Comparison of ENCODE assay signal across 1 cellular context in genomic region chr5:150763023-150763793, GRCh38.
A peak's percentile ranks its signal among the peaks of the same experiment; 100 is the strongest.
TF ChIP-seq lines count a peak whose summit lies in the region.

No MANE protein-coding gene starts in this region.

TF ChIP-seq in K562, 482 proteins besides CTCF, POLR2A, EP300 and RAD21 (continued from another document and continues in another):
- TF ChIP-seq HSF4 (CRISPR knock-in tag; IDR thresholded peaks at IDR 0.05; ENCODE audit: borderline replicate concordance) (no peak), PKNOX1 (IDR thresholded peaks at IDR 0.05) (peak; percentile 95), MCM3 (IDR thresholded peaks at IDR 0.05) (no peak), FOXM1 (IDR thresholded peaks at IDR 0.05; ENCODE audit: low read depth) (no peak), FOXM1 (CRISPR knock-in tag; IDR thresholded peaks at IDR 0.05; ENCODE audit: low read depth) (no peak), NR2C1 (IDR thresholded peaks at IDR 0.05) (no peak; the same call in 1 of the 2 replicates), NR2C1 (tag; IDR thresholded peaks at IDR 0.05) (no peak; the same call in none of the 2 replicates), STAT5A (IDR thresholded peaks at IDR 0.05; ENCODE audit: borderline replicate concordance, low read length) (no peak), CCNT2 (IDR thresholded peaks at IDR 0.05; ENCODE audit: borderline replicate concordance, extremely low read depth, insufficient read length, low read depth, low read length) (peak; percentile 37), LARP7 (IDR thresholded peaks at IDR 0.05) (no peak), JUNB (CRISPR knock-in tag; conservative IDR thresholded peaks at IDR 0.05) (no peak), CREB3L1 (IDR thresholded peaks at IDR 0.05; ENCODE audit: borderline replicate concordance, low read depth) (no peak), RBM34 (IDR thresholded peaks at IDR 0.05; ENCODE audit: borderline replicate concordance, insufficient read depth, low read length) (no peak), ZNF75A (CRISPR knock-in tag; IDR thresholded peaks at IDR 0.05) (peak; percentile 58; the same call in 1 of the 2 replicates), FOXK2 (conservative IDR thresholded peaks at IDR 0.05 in 1 of 2, IDR thresholded peaks at IDR 0.05 in 1 of 2; ENCODE audit: low read depth in 2 of 2) (peak; percentile 47 to 65; a peak in 3 of 4 replicates), NFE2 (IDR thresholded peaks at IDR 0.05; ENCODE audit: low read depth) (no peak), SREBF1 (IDR thresholded peaks at IDR 0.05; ENCODE audit: borderline replicate concordance, low read depth, low read length) (no peak), ZKSCAN3 (CRISPR knock-in tag; IDR thresholded peaks at IDR 0.05) (no peak), ZBTB43 (CRISPR knock-in tag; IDR thresholded peaks at IDR 0.05) (no peak), ASH1L (IDR thresholded peaks at IDR 0.05; ENCODE audit: borderline replicate concordance, low read depth, partially characterized antibody) (no peak), TAL1 (IDR thresholded peaks at IDR 0.05) (no peak), SMC3 (conservative IDR thresholded peaks at IDR 0.05; ENCODE audit: insufficient read depth, low read depth, low read length) (no peak), CHD2 (IDR thresholded peaks at IDR 0.05; ENCODE audit: low read depth, low read length) (no peak), NR3C1 (CRISPR knock-in tag; IDR thresholded peaks at IDR 0.05) (no peak), TARDBP (IDR thresholded peaks at IDR 0.05) (no peak), ZFP36 (IDR thresholded peaks at IDR 0.05; ENCODE audit: low read depth, low read length, partially characterized antibody) (no peak), CSDE1 (IDR thresholded peaks at IDR 0.05) (no peak), MEF2A (IDR thresholded peaks at IDR 0.05; ENCODE audit: control insufficient read depth, low read depth, low read length) (no peak), FOXJ2 (tag; IDR thresholded peaks at IDR 0.05) (no peak), HDAC3 (IDR thresholded peaks at IDR 0.05; ENCODE audit: borderline replicate concordance, partially characterized antibody) (peak; percentile 38), ZNF311 (CRISPR knock-in tag; IDR thresholded peaks at IDR 0.05) (peak; percentile 81; the same call in 1 of the 2 replicates), PBX2 (CRISPR knock-in tag; IDR thresholded peaks at IDR 0.05; ENCODE audit: low read depth) (no peak), PBX2 (tag; conservative IDR thresholded peaks at IDR 0.05; ENCODE audit: low read depth) (peak; percentile 97), TCFL5 (CRISPR knock-in tag; conservative IDR thresholded peaks at IDR 0.05) (no peak), XRCC5 (IDR thresholded peaks at IDR 0.05; ENCODE audit: low read depth, low read length) (peak; percentile 40; the same call in 1 of the 2 replicates), STAT6 (CRISPR knock-in tag; IDR thresholded peaks at IDR 0.05) (no peak), ZNF431 (CRISPR knock-in tag; IDR thresholded peaks at IDR 0.05) (no peak), ZNF324 (CRISPR knock-in tag; IDR thresholded peaks at IDR 0.05) (0 out of 2 replicates have a peak, but pooled peaks have one; percentile 19), SAP30 (IDR thresholded peaks at IDR 0.05; ENCODE audit: borderline replicate concordance, insufficient read depth, low read depth, low read length, poor library complexity, severe bottlenecking) (no peak), MBD2 (IDR thresholded peaks at IDR 0.05; ENCODE audit: borderline replicate concordance, low read depth) (peak; percentile 38; the same call in 1 of the 2 replicates), HMG20A (CRISPR knock-in tag; conservative IDR thresholded peaks at IDR 0.05) (no peak), NR2C2 (CRISPR knock-in tag; IDR thresholded peaks at IDR 0.05) (no peak), NR2C2 (tag; IDR thresholded peaks at IDR 0.05) (peak; percentile 62; the same call in 1 of the 2 replicates), SETDB1 (IDR thresholded peaks at IDR 0.05; ENCODE audit: low read length) (no peak), XRCC3 (IDR thresholded peaks at IDR 0.05) (no peak), DACH1 (IDR thresholded peaks at IDR 0.05; ENCODE audit: partially characterized antibody) (peak; percentile 92), TRIM28 (IDR thresholded peaks at IDR 0.05) (no peak), MCM2 (IDR thresholded peaks at IDR 0.05; ENCODE audit: low read depth) (no peak), IRF2 (CRISPR knock-in tag; IDR thresholded peaks at IDR 0.05) (no peak), ZFX (CRISPR knock-in tag; IDR thresholded peaks at IDR 0.05) (peak; percentile 40), SRSF1 (IDR thresholded peaks at IDR 0.05; ENCODE audit: low read depth, low read length) (no peak), ZNF778 (CRISPR knock-in tag; IDR thresholded peaks at IDR 0.05) (no peak), YBX1 (IDR thresholded peaks at IDR 0.05) (no peak), NFE2L1 (tag; IDR thresholded peaks at IDR 0.05; ENCODE audit: borderline replicate concordance, low read depth) (no peak), ZNF717 (CRISPR knock-in tag; IDR thresholded peaks at IDR 0.05) (no peak), TEAD2 (tag; IDR thresholded peaks at IDR 0.05) (no peak), PHB (CRISPR knock-in tag; IDR thresholded peaks at IDR 0.05) (no peak)
- TF ChIP-seq, protein P1, sequence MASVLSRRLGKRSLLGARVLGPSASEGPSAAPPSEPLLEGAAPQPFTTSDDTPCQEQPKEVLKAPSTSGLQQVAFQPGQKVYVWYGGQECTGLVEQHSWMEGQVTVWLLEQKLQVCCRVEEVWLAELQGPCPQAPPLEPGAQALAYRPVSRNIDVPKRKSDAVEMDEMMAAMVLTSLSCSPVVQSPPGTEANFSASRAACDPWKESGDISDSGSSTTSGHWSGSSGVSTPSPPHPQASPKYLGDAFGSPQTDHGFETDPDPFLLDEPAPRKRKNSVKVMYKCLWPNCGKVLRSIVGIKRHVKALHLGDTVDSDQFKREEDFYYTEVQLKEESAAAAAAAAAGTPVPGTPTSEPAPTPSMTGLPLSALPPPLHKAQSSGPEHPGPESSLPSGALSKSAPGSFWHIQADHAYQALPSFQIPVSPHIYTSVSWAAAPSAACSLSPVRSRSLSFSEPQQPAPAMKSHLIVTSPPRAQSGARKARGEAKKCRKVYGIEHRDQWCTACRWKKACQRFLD (CRISPR knock-in tag; IDR thresholded peaks at IDR 0.05) = peak; percentile 87
- TF ChIP-seq, protein P2, sequence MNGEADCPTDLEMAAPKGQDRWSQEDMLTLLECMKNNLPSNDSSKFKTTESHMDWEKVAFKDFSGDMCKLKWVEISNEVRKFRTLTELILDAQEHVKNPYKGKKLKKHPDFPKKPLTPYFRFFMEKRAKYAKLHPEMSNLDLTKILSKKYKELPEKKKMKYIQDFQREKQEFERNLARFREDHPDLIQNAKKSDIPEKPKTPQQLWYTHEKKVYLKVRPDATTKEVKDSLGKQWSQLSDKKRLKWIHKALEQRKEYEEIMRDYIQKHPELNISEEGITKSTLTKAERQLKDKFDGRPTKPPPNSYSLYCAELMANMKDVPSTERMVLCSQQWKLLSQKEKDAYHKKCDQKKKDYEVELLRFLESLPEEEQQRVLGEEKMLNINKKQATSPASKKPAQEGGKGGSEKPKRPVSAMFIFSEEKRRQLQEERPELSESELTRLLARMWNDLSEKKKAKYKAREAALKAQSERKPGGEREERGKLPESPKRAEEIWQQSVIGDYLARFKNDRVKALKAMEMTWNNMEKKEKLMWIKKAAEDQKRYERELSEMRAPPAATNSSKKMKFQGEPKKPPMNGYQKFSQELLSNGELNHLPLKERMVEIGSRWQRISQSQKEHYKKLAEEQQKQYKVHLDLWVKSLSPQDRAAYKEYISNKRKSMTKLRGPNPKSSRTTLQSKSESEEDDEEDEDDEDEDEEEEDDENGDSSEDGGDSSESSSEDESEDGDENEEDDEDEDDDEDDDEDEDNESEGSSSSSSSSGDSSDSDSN (IDR thresholded peaks at IDR 0.05; ENCODE audit: borderline replicate concordance in 1 of 2, low read depth in 2 of 2, low read length in 2 of 2) = no peak
- TF ChIP-seq, protein P3, sequence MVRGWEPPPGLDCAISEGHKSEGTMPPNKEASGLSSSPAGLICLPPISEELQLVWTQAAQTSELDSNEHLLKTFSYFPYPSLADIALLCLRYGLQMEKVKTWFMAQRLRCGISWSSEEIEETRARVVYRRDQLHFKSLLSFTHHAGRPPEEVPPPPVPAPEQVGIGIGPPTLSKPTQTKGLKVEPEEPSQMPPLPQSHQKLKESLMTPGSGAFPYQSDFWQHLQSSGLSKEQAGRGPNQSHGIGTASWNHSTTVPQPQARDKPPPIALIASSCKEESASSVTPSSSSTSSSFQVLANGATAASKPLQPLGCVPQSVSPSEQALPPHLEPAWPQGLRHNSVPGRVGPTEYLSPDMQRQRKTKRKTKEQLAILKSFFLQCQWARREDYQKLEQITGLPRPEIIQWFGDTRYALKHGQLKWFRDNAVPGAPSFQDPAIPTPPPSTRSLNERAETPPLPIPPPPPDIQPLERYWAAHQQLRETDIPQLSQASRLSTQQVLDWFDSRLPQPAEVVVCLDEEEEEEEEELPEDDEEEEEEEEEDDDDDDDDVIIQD (CRISPR knock-in tag; IDR thresholded peaks at IDR 0.05) = no peak
- TF ChIP-seq, protein P4, sequence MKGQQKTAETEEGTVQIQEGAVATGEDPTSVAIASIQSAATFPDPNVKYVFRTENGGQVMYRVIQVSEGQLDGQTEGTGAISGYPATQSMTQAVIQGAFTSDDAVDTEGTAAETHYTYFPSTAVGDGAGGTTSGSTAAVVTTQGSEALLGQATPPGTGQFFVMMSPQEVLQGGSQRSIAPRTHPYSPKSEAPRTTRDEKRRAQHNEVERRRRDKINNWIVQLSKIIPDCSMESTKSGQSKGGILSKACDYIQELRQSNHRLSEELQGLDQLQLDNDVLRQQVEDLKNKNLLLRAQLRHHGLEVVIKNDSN (CRISPR knock-in tag; IDR thresholded peaks at IDR 0.05) = no peak
- TF ChIP-seq, protein P5, sequence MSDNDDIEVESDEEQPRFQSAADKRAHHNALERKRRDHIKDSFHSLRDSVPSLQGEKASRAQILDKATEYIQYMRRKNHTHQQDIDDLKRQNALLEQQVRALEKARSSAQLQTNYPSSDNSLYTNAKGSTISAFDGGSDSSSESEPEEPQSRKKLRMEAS (CRISPR knock-in tag; IDR thresholded peaks at IDR 0.05) = no peak
